ENCODE assay signal across 1 cellular context in the genomic region with DNA sequence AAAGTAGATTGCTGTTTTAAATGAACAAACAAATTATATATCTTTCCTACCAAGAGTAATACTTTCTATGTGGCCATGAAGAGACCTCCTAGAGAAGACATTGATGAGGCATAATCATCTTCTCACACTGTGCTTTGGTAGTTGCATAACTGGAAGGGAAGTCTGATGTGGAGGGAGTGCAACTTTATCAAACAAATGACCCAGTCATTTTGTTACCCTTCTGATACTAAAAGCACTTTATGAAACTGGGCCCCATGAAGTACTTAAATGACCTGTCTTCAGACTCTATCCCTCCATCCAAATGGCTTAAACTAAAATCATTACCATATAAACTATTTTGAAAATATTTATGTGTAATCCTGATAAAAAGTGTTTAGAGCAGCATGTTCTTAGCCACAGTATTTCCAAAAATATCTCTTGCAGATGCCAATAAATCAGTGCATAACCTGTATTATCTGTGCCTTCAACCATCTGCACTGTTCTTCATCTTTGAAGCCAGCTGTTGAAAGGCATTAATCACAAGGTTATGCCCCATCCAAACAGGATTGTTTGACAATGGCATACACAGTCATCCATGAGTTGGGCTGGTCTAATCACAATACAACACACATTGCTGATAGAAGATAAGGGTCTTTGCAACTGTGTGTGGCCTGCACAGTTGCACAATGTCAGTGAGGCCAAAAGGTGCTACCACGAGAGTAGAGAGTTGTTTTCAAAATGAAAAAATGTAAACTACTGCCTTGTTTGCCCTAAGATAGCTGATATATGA.
TF ChIP-seq lines count a peak whose summit lies in the region.

No MANE protein-coding gene starts in this region.

TF ChIP-seq in K562, 482 proteins besides CTCF, POLR2A, EP300 and RAD21 (continued from another document and continues in another):
- TF ChIP-seq MYNN (IDR thresholded peaks at IDR 0.05) (0 out of 2 replicates have a peak, but pooled peaks have one; percentile 45), MYNN (CRISPR knock-in tag; IDR thresholded peaks at IDR 0.05) (no peak), FOXJ3 (CRISPR knock-in tag; IDR thresholded peaks at IDR 0.05) (no peak), BCL6 (CRISPR knock-in tag; IDR thresholded peaks at IDR 0.05) (peak; percentile 84; the same call in 1 of the 2 replicates), HINFP (tag; conservative IDR thresholded peaks at IDR 0.05; ENCODE audit: low read depth) (no peak), SLC30A9 (CRISPR knock-in tag; IDR thresholded peaks at IDR 0.05) (no peak), ELF2 (CRISPR knock-in tag; IDR thresholded peaks at IDR 0.05) (no peak), TRIM24 (IDR thresholded peaks at IDR 0.05) (peak; percentile 85 to 88), HIVEP1 (CRISPR knock-in tag; IDR thresholded peaks at IDR 0.05) (no peak), MTA2 (IDR thresholded peaks at IDR 0.05; ENCODE audit: low read depth) (peak; percentile 87), YBX1 (IDR thresholded peaks at IDR 0.05) (no peak), ZNF444 (CRISPR knock-in tag; IDR thresholded peaks at IDR 0.05) (0 out of 2 replicates have a peak, but pooled peaks have one; percentile 19), ETV5 (CRISPR knock-in tag; IDR thresholded peaks at IDR 0.05; ENCODE audit: low read depth) (no peak), CLOCK (CRISPR knock-in tag; IDR thresholded peaks at IDR 0.05; ENCODE audit: borderline replicate concordance) (no peak; the same call in 1 of the 2 replicates), SMAD2 (IDR thresholded peaks at IDR 0.05; ENCODE audit: low read depth, low read length) (no peak), CBX5 (IDR thresholded peaks at IDR 0.05; ENCODE audit: borderline replicate concordance, low read depth) (no peak), FUS (optimal IDR thresholded peaks at IDR 0.05; ENCODE audit: low read depth, low read length) (no peak), CBFA2T3 (IDR thresholded peaks at IDR 0.05) (peak; percentile 97), NR2C1 (IDR thresholded peaks at IDR 0.05) (no peak; the same call in 1 of the 2 replicates), NR2C1 (tag; IDR thresholded peaks at IDR 0.05) (peak; percentile 84), ZNF76 (CRISPR knock-in tag; IDR thresholded peaks at IDR 0.05; ENCODE audit: borderline replicate concordance) (no peak), NFYB (IDR thresholded peaks at IDR 0.05; ENCODE audit: extremely low read depth, insufficient read length) (no peak), PHB (CRISPR knock-in tag; IDR thresholded peaks at IDR 0.05) (no peak), SMAD4 (CRISPR knock-in tag; conservative IDR thresholded peaks at IDR 0.05) (peak; percentile 74), UBTF (IDR thresholded peaks at IDR 0.05; ENCODE audit: borderline replicate concordance in 1 of 2, low read depth in 2 of 2, low read length in 2 of 2) (no peak), ZNF407 (IDR thresholded peaks at IDR 0.05; ENCODE audit: low read depth) (no peak), ZNF766 (CRISPR knock-in tag; conservative IDR thresholded peaks at IDR 0.05) (peak; percentile 89), ZFP30 (CRISPR knock-in tag; IDR thresholded peaks at IDR 0.05; ENCODE audit: borderline replicate concordance) (no peak)
- TF ChIP-seq, protein P1, sequence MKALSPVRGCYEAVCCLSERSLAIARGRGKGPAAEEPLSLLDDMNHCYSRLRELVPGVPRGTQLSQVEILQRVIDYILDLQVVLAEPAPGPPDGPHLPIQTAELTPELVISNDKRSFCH (CRISPR knock-in tag; IDR thresholded peaks at IDR 0.05), result no peak
- TF ChIP-seq, protein P1 (tag; IDR thresholded peaks at IDR 0.05), result peak; percentile 77; the same call in 1 of the 2 replicates
- TF ChIP-seq, protein P2, sequence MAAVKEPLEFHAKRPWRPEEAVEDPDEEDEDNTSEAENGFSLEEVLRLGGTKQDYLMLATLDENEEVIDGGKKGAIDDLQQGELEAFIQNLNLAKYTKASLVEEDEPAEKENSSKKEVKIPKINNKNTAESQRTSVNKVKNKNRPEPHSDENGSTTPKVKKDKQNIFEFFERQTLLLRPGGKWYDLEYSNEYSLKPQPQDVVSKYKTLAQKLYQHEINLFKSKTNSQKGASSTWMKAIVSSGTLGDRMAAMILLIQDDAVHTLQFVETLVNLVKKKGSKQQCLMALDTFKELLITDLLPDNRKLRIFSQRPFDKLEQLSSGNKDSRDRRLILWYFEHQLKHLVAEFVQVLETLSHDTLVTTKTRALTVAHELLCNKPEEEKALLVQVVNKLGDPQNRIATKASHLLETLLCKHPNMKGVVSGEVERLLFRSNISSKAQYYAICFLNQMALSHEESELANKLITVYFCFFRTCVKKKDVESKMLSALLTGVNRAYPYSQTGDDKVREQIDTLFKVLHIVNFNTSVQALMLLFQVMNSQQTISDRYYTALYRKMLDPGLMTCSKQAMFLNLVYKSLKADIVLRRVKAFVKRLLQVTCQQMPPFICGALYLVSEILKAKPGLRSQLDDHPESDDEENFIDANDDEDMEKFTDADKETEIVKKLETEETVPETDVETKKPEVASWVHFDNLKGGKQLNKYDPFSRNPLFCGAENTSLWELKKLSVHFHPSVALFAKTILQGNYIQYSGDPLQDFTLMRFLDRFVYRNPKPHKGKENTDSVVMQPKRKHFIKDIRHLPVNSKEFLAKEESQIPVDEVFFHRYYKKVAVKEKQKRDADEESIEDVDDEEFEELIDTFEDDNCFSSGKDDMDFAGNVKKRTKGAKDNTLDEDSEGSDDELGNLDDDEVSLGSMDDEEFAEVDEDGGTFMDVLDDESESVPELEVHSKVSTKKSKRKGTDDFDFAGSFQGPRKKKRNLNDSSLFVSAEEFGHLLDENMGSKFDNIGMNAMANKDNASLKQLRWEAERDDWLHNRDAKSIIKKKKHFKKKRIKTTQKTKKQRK (IDR thresholded peaks at IDR 0.05; ENCODE audit: borderline replicate concordance, low read depth, low read length), result no peak
- TF ChIP-seq, protein P3, sequence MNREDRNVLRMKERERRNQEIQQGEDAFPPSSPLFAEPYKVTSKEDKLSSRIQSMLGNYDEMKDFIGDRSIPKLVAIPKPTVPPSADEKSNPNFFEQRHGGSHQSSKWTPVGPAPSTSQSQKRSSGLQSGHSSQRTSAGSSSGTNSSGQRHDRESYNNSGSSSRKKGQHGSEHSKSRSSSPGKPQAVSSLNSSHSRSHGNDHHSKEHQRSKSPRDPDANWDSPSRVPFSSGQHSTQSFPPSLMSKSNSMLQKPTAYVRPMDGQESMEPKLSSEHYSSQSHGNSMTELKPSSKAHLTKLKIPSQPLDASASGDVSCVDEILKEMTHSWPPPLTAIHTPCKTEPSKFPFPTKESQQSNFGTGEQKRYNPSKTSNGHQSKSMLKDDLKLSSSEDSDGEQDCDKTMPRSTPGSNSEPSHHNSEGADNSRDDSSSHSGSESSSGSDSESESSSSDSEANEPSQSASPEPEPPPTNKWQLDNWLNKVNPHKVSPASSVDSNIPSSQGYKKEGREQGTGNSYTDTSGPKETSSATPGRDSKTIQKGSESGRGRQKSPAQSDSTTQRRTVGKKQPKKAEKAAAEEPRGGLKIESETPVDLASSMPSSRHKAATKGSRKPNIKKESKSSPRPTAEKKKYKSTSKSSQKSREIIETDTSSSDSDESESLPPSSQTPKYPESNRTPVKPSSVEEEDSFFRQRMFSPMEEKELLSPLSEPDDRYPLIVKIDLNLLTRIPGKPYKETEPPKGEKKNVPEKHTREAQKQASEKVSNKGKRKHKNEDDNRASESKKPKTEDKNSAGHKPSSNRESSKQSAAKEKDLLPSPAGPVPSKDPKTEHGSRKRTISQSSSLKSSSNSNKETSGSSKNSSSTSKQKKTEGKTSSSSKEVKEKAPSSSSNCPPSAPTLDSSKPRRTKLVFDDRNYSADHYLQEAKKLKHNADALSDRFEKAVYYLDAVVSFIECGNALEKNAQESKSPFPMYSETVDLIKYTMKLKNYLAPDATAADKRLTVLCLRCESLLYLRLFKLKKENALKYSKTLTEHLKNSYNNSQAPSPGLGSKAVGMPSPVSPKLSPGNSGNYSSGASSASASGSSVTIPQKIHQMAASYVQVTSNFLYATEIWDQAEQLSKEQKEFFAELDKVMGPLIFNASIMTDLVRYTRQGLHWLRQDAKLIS (CRISPR knock-in tag; IDR thresholded peaks at IDR 0.05), result no peak
